In genomic region chr9:128034821-128035764, GRCh38 we compare ENCODE assay signal across 8 cellular contexts. TPM values are rescaled to one million over a fixed set of nuclear protein-coding genes. Genes with fewer than 3 reads are reported as not detected.
DNase-seq lines count a peak whose midpoint lies in the region; ATAC-seq, FAIRE-seq and TF ChIP-seq lines count a peak whose summit lies in the region.

No MANE protein-coding gene starts in this region.

- H3K79me2 ChIP-seq in keratinocyte (ENCODE audit: control insufficient read depth, insufficient read depth, low read length), result no peaks in the 10 kb centered on the region

- POLR2A ChIA-PET in activated B cell treated with CpG ODN at 0.5 μM for 24 hours (lab: Charles Lee), result interaction anchor here (0.5 to 5.8 kb wide), 14 partner anchors 9 to 106 kb away, joined by 3 to 78 read pairs (median 5); partner anchors contain the start of genes EEIG1 and NAIF1

- no peak overlapping the region for H3K27ac ChIP-seq in keratinocyte (ENCODE audit: control insufficient read depth, insufficient read depth, low read length)

- FAIRE-seq in keratinocyte (lab: Jason Lieb, UNC), result peak; percentile 81

- no peaks in the 10 kb centered on the region for H3K27me3 ChIP-seq in keratinocyte (ENCODE audit: control insufficient read depth, extremely low read depth, insufficient read depth, low read length)

- H3K4me1 Mint-ChIP-seq in activated B cell treated with CpG ODN at 0.5 μM for 24 hours, result peaks cover 34% of the 10 kb centered on the region
- peaks cover 24% of the 10 kb centered on the region for H3K4me1 Mint-ChIP-seq in central memory CD8-positive, alpha-beta T cell

- H3K36me3 ChIP-seq in keratinocyte (ENCODE audit: control insufficient read depth in 2 of 2, extremely low read depth in 1 of 2, insufficient read depth in 2 of 2, low read length in 2 of 2), result no peaks in the 10 kb centered on the region

- no peaks in the 10 kb centered on the region for H3K9me1 ChIP-seq in keratinocyte (ENCODE audit: control insufficient read depth, extremely low read depth, insufficient read depth, low read length)

- H3K36me3 Mint-ChIP-seq in activated B cell treated with CpG ODN at 0.5 μM for 24 hours (ENCODE audit: low read depth), result no peaks in the 10 kb centered on the region
- peaks cover 10% of the 10 kb centered on the region for H3K36me3 Mint-ChIP-seq in central memory CD8-positive, alpha-beta T cell (ENCODE audit: insufficient read depth)

- CTCF ChIA-PET in activated B cell treated with CpG ODN at 0.5 μM for 24 hours (lab: Charles Lee), result interaction anchor here (0.7 to 8.9 kb wide), 28 partner anchors 9 to 531 kb away, joined by 3 to 180 read pairs (median 4); partner anchors contain the start of genes EEIG1 and PIP5KL1

- no peaks in the 10 kb centered on the region for H3K27me3 Mint-ChIP-seq in activated B cell treated with CpG ODN at 0.5 μM for 24 hours
- H3K27me3 Mint-ChIP-seq in central memory CD8-positive, alpha-beta T cell, result no peaks in the 10 kb centered on the region

- no peaks in the 10 kb centered on the region for H3K9me3 Mint-ChIP-seq in activated B cell treated with CpG ODN at 0.5 μM for 24 hours
- H3K9me3 Mint-ChIP-seq in central memory CD8-positive, alpha-beta T cell, result no peaks in the 10 kb centered on the region

- H3K9ac ChIP-seq in keratinocyte (ENCODE audit: control insufficient read depth, extremely low read depth, insufficient read depth, low read length), result no peak overlapping the region

- peak overlapping the region; percentile 66 for H2AFZ ChIP-seq in keratinocyte (ENCODE audit: control insufficient read depth, low read length)

- H3K4me3 ChIP-seq in keratinocyte (ENCODE audit: control insufficient read depth in 2 of 3, extremely low read depth in 1 of 3, insufficient read depth in 2 of 3, low read depth in 1 of 3, low read length in 3 of 3), result no peak overlapping the region

- dilution Hi-C loops in keratinocyte (cut with MboI; ENCODE audit: extremely low pct_ligation_motif_present, low sequenced_read_pairs), result no loop called here

- ATAC-seq in HG03103 (IDR thresholded peaks at IDR 0.05; ENCODE audit: low read depth, unreplicated experiment) (peak; percentile 49), activated B cell treated with CpG ODN at 0.5 μM for 24 hours (ENCODE audit: low read depth) (peak; percentile 83), HG03442 (IDR thresholded peaks at IDR 0.05; ENCODE audit: unreplicated experiment) (no peak)
- peak; percentile 26 for ATAC-seq in central memory CD8-positive, alpha-beta T cell (replicated peaks; ENCODE audit: extremely low read depth, poor library complexity, severe bottlenecking)

- TF ChIP-seq CTCF in activated B cell treated with CpG ODN at 0.5 μM for 24 hours (IDR thresholded peaks at IDR 0.05) (peak; percentile 68), keratinocyte (optimal IDR thresholded peaks at IDR 0.05 in 1 of 3, IDR thresholded peaks at IDR 0.05 in 1 of 3, conservative IDR thresholded peaks at IDR 0.05 in 1 of 3; ENCODE audit: extremely low read depth in 1 of 3, insufficient read depth in 2 of 3, low read length in 3 of 3) (peak; percentile 80 to 91 (median 91))

- H3K9me3 ChIP-seq in keratinocyte (ENCODE audit: control insufficient read depth, low read depth, low read length), result no peaks in the 10 kb centered on the region

- H3K27ac Mint-ChIP-seq in activated B cell treated with CpG ODN at 0.5 μM for 24 hours, result peak overlapping the region; percentile 75
- peak overlapping the region; percentile 73 for H3K27ac Mint-ChIP-seq in central memory CD8-positive, alpha-beta T cell (ENCODE audit: low read depth)

- H4K20me1 ChIP-seq in keratinocyte (ENCODE audit: control insufficient read depth, extremely low read depth, insufficient read depth, low read length), result no peaks in the 10 kb centered on the region

- H3K4me1 ChIP-seq in keratinocyte (ENCODE audit: control insufficient read depth, extremely low read depth, insufficient read depth, low read length), result no peaks in the 10 kb centered on the region

- no peak overlapping the region for H3K4me3 Mint-ChIP-seq in activated B cell treated with CpG ODN at 0.5 μM for 24 hours
- H3K4me3 Mint-ChIP-seq in central memory CD8-positive, alpha-beta T cell, result no peak overlapping the region

- DNase-seq in DMS79 (lab: John Stamatoyannopoulos, UW) (peak; percentile 76), NCI-H345 treated with DMSO at 0.1 percent for 48 hours (lab: John Stamatoyannopoulos, UW; ENCODE audit: unreplicated experiment) (peak; percentile 84), activated B cell treated with CpG ODN at 0.5 μM for 24 hours (peak; percentile 42), keratinocyte (ENCODE audit: low read depth, low spot score) (peak; percentile 72)
- peak; percentile 46 to 64 for DNase-seq in central memory CD8-positive, alpha-beta T cell (ENCODE audit: low spot score in 2 of 2)
- DNase-seq in stimulated activated CD4-positive, alpha-beta T cell treated with anti-CD3 and anti-CD28 coated beads, Interleukin-15, amount 100 ng/mL, for 24 hours, result peak; percentile 76

- intact Hi-C loops in activated B cell treated with CpG ODN at 0.5 μM for 24 hours (cut with micrococcal nuclease), result loop anchor here (1.0 to 5.0 kb wide), 5 partner anchors 47 to 92 kb away; no protein-coding TSS in a partner anchor

- H3K4me2 ChIP-seq in keratinocyte (ENCODE audit: control insufficient read depth, extremely low read depth, insufficient read depth, low read depth, low read length), result no peak overlapping the region

RNA-seq across cellular contexts. Expression of gene NAIF1, which starts 32.0 kb away (rescaled TPM):
- 10.4 and 11.1 TPM in 2 replicates for total RNA-seq in activated B cell treated with CpG ODN at 0.5 μM for 24 hours
- polyA plus RNA-seq in keratinocyte, result 6.3 to 7.5 TPM (median 7.4 TPM) in 3 replicates
- polyA plus RNA-seq in keratinocyte (2011; ENCODE audit: low read depth), result 7.4 TPM
- polyA plus RNA-seq in keratinocyte (2011; cell fraction: cytosol; rRNA removed), result 5.9 and 8.1 TPM in 2 replicates
- 7.9 and 8.6 TPM in 2 replicates for polyA plus RNA-seq in keratinocyte (2011; cell fraction: nucleus; rRNA removed)
- polyA plus RNA-seq in keratinocyte (2012; ENCODE audit: low replicate concordance), result 7.1 and 10.0 TPM in 2 replicates
- polyA minus RNA-seq in keratinocyte, result 4.6 to 7.5 TPM (median 5.9 TPM) in 3 replicates
- polyA minus RNA-seq in keratinocyte (2011; cell fraction: cytosol; rRNA and poly(A)+ RNA removed), result 16.5 TPM
- 3.4 and 5.4 TPM in 2 replicates for polyA minus RNA-seq in keratinocyte (2011; cell fraction: nucleus; rRNA and poly(A)+ RNA removed)

RNA-seq across cellular contexts. Expression of gene SLC25A25, which starts 32.9 kb away (rescaled TPM):
- 8.0 and 9.4 TPM in 2 replicates for total RNA-seq in activated B cell treated with CpG ODN at 0.5 μM for 24 hours
- polyA plus RNA-seq in keratinocyte, result 4.1 to 7.9 TPM (median 6.5 TPM) in 3 replicates
- 103 TPM for polyA plus RNA-seq in keratinocyte (2011; ENCODE audit: low read depth)
- 3.0 and 3.5 TPM in 2 replicates for polyA plus RNA-seq in keratinocyte (2011; cell fraction: cytosol; rRNA removed)
- 9.7 and 9.9 TPM in 2 replicates for polyA plus RNA-seq in keratinocyte (2011; cell fraction: nucleus; rRNA removed)
- 4.9 and 20.7 TPM in 2 replicates for polyA plus RNA-seq in keratinocyte (2012; ENCODE audit: low replicate concordance)
- polyA minus RNA-seq in keratinocyte, result 5.3 to 6.5 TPM (median 6.1 TPM) in 3 replicates
- 8.4 TPM for polyA minus RNA-seq in keratinocyte (2011; cell fraction: cytosol; rRNA and poly(A)+ RNA removed)
- 7.2 and 8.0 TPM in 2 replicates for polyA minus RNA-seq in keratinocyte (2011; cell fraction: nucleus; rRNA and poly(A)+ RNA removed)

RNA-seq across cellular contexts. Expression of gene EEIG1, which starts 54.3 kb away (rescaled TPM):
- 65.8 and 88.1 TPM in 2 replicates for total RNA-seq in activated B cell treated with CpG ODN at 0.5 μM for 24 hours
- polyA plus RNA-seq in keratinocyte, result 3.7 to 8.6 TPM (median 7.0 TPM) in 3 replicates
- polyA plus RNA-seq in keratinocyte (2011; ENCODE audit: low read depth), result 7.3 TPM
- 6.1 and 15.3 TPM in 2 replicates for polyA plus RNA-seq in keratinocyte (2011; cell fraction: cytosol; rRNA removed)
- 14.2 and 16.9 TPM in 2 replicates for polyA plus RNA-seq in keratinocyte (2011; cell fraction: nucleus; rRNA removed)
- 11.2 and 32.3 TPM in 2 replicates for polyA plus RNA-seq in keratinocyte (2012; ENCODE audit: low replicate concordance)
- polyA minus RNA-seq in keratinocyte, result 4.9 to 22.6 TPM (median 11.4 TPM) in 3 replicates
- 5.0 TPM for polyA minus RNA-seq in keratinocyte (2011; cell fraction: cytosol; rRNA and poly(A)+ RNA removed)
- 3.8 and 8.9 TPM in 2 replicates for polyA minus RNA-seq in keratinocyte (2011; cell fraction: nucleus; rRNA and poly(A)+ RNA removed)
